Comparison of ENCODE assay signal across 30 cellular contexts in genomic region chr20:59958626-59959025, GRCh38. TPM values are rescaled to one million over a fixed set of nuclear protein-coding genes. Genes with fewer than 3 reads are reported as not detected.
DNase-seq lines count a peak whose midpoint lies in the region; ATAC-seq and TF ChIP-seq lines count a peak whose summit lies in the region.
"Had no signal": no experiment of that assay in that cellular context is flagged by ENCODE, and none has a peak within 500 bp of the region (broad histone marks: within the 10 kb centered on the region; RNA-seq: fewer than 3 reads in every experiment).

No MANE protein-coding gene starts in this region.

- H4K20me1 ChIP-seq in hepatocyte (ENCODE audit: insufficient read depth, poor library complexity, severe bottlenecking) = no peaks in the 10 kb centered on the region

- no peaks in the 10 kb centered on the region for H3K9me3 ChIP-seq in Caco-2
- no peaks in the 10 kb centered on the region for H3K9me3 ChIP-seq in hepatocyte (ENCODE audit: low read depth)
- H3K9me3 ChIP-seq: adrenal gland, esophagus squamous epithelium, ovary, spleen, suprapubic skin had no signal

- no peaks in the 10 kb centered on the region for H3K9me2 ChIP-seq in hepatocyte (replicated peaks; ENCODE audit: insufficient read depth)

- POLR2A ChIA-PET in Caco-2 (lab: Charles Lee) = interaction anchor here (0.7 to 1.0 kb wide), 2 partner anchors 18 to 54 kb away, joined by 3 to 4 read pairs; partner anchors contain the start of genes FAM217B and PPP1R3D
- POLR2A ChIA-PET in naive thymus-derived CD8-positive, alpha-beta T cell (lab: Charles Lee) = no interaction called here

- peaks cover 33% of the 10 kb centered on the region for H3K4me1 ChIP-seq in Caco-2
- H3K4me1 ChIP-seq in hepatocyte (ENCODE audit: insufficient read depth) = peaks cover 5% of the 10 kb centered on the region
- H3K4me1 ChIP-seq: adrenal gland, spleen had no signal

- peak overlapping the region; percentile 62 for H3K4me2 ChIP-seq in hepatocyte

- WGBS in hepatocyte (ENCODE audit: low lambda C conversion rate, missing lambda C conversion rate) = 51% methylated on average over 4 of the region's 4 CpGs

- no peak for ATAC-seq in GM19023 (IDR thresholded peaks at IDR 0.05; ENCODE audit: unreplicated experiment)
- no peak for ATAC-seq in naive thymus-derived CD8-positive, alpha-beta T cell
- ATAC-seq: activated CD4-positive, alpha-beta T cell treated with anti-CD3 and anti-CD28 coated beads for 36 hours; effector memory CD8-positive, alpha-beta T cell; natural killer cell; Panc1; right cardiac atrium; stimulated activated naive B cell treated with anti-CD40 and anti-IgM and Interleukin-4, amounts not matched to agents 10 μg/mL and 1 μg/mL and 100 μg/mL, for 72 hours had no signal

- no peak overlapping the region for H3K4me3 Mint-ChIP-seq in Caco-2 (ENCODE audit: unreplicated experiment)
- no peak overlapping the region for H3K4me3 Mint-ChIP-seq in naive thymus-derived CD8-positive, alpha-beta T cell
- H3K4me3 Mint-ChIP-seq: activated CD4-positive, alpha-beta T cell treated with anti-CD3 and anti-CD28 coated beads for 36 hours; B cell; effector memory CD8-positive, alpha-beta T cell; mesothelial cell of epicardium; natural killer cell; stimulated activated naive B cell treated with anti-CD40 and anti-IgM and Interleukin-4, amounts not matched to agents 10 μg/mL and 1 μg/mL and 100 μg/mL, for 72 hours had no signal

- H3K27me3 ChIP-seq in Caco-2 (replicated peaks; ENCODE audit: control insufficient read depth, insufficient read depth, low read length) (no peaks in the 10 kb centered on the region), hepatocyte (no peaks in the 10 kb centered on the region)
- H3K27me3 ChIP-seq: adrenal gland, brain microvascular endothelial cell, esophagus squamous epithelium, ovary, spleen, suprapubic skin had no signal

- DNase-seq in Caco-2 (peak in 1 of 2 experiments; percentile 45), LNCaP clone FGC (ENCODE audit: low read depth) (no peak), NCI-H510A (lab: John Stamatoyannopoulos, UW) (peak; percentile 70), hepatocyte (ENCODE audit: low spot score) (no peak), SIG-M5 treated with dmso at 0.1 percent for 504 hours (lab: John Stamatoyannopoulos, UW; ENCODE audit: unreplicated experiment) (no peak)
- DNase-seq in activated CD4-positive, CD25-positive, alpha-beta regulatory T cell (lab: John Stamatoyannopoulos, UW) = no peak
- DNase-seq in naive thymus-derived CD8-positive, alpha-beta T cell = no peak
- DNase-seq: activated CD4-positive, alpha-beta T cell treated with anti-CD3 and anti-CD28 coated beads for 36 hours; activated T-cell treated with anti-CD3 and anti-CD28 coated beads, Interleukin-2, amount 50 U/mL, for 1 hour; adrenal gland; brain microvascular endothelial cell; DMS79 treated with DMSO at 0.1 percent for 48 hours; effector memory CD8-positive, alpha-beta T cell; esophagus squamous epithelium; hypothalamus; natural killer cell; NCI-H1092 treated with DMSO at 0.1 percent for 48 hours; NK-92 treated with Interleukin-12 subunit alpha and Interleukin-12 subunit beta, amount 100 ng/mL, for 24 hours; ovary; right cardiac atrium; SIG-M5; spleen; stimulated activated CD4-positive, alpha-beta T cell treated with anti-CD3 and anti-CD28 coated beads, Interleukin-2, amount 100 ng/mL, for 48 hours; stimulated activated naive B cell treated with anti-CD40 and anti-IgM and Interleukin-4, amounts not matched to agents 10 μg/mL and 1 μg/mL and 100 μg/mL, for 72 hours had no signal

- H3K27me3 Mint-ChIP-seq in Caco-2 (ENCODE audit: insufficient read depth, unreplicated experiment) = no peaks in the 10 kb centered on the region
- no peaks in the 10 kb centered on the region for H3K27me3 Mint-ChIP-seq in naive thymus-derived CD8-positive, alpha-beta T cell
- H3K27me3 Mint-ChIP-seq: activated CD4-positive, alpha-beta T cell treated with anti-CD3 and anti-CD28 coated beads for 36 hours; B cell; effector memory CD8-positive, alpha-beta T cell; stimulated activated naive B cell treated with anti-CD40 and anti-IgM and Interleukin-4, amounts not matched to agents 10 μg/mL and 1 μg/mL and 100 μg/mL, for 72 hours had no signal

- H3K79me2 ChIP-seq in hepatocyte = no peaks in the 10 kb centered on the region

- no peak overlapping the region for H3K27ac ChIP-seq in hepatocyte
- H3K27ac ChIP-seq: adrenal gland, brain microvascular endothelial cell, esophagus squamous epithelium, HL-60, ovary, spleen, suprapubic skin had no signal

- H3K4me3 ChIP-seq in Caco-2 (ENCODE audit: low read depth, low read length) = 0 out of 2 replicates have a peak overlapping the region, but pooled peaks have one; percentile 3
- H3K4me3 ChIP-seq in LNCaP clone FGC (ENCODE audit: low read depth, low read length) = peak overlapping the region; percentile 78
- H3K4me3 ChIP-seq in hepatocyte = no peak overlapping the region
- H3K4me3 ChIP-seq: adrenal gland, esophagus squamous epithelium, ovary, spleen, suprapubic skin had no signal

- CTCF ChIA-PET in Caco-2 (lab: Charles Lee) = interaction anchor here (0.5 to 2.2 kb wide), 3 partner anchors 25 to 91 kb away, joined by 3 to 16 read pairs (median 5); partner anchors contain the start of gene SYCP2

- TF ChIP-seq CTCF in Caco-2 (IDR thresholded peaks at IDR 0.05; ENCODE audit: insufficient read depth in 1 of 2, low read depth in 1 of 2, low read length in 1 of 2, severe bottlenecking in 1 of 2, unreplicated experiment in 1 of 2) (no peak), LNCaP clone FGC (IDR thresholded peaks at IDR 0.05; ENCODE audit: control insufficient read depth, extremely low read depth, insufficient read depth) (no peak), hepatocyte (IDR thresholded peaks at IDR 0.05; ENCODE audit: poor library complexity) (no peak)

- no TSS peak for BruUV-seq in Caco-2 (replicated peaks; lab: Mats Ljungman, UMichigan)

- no peak overlapping the region for H3K27ac Mint-ChIP-seq in Caco-2 (ENCODE audit: unreplicated experiment)
- H3K27ac Mint-ChIP-seq in naive thymus-derived CD8-positive, alpha-beta T cell = no peak overlapping the region
- H3K27ac Mint-ChIP-seq: activated CD4-positive, alpha-beta T cell treated with anti-CD3 and anti-CD28 coated beads for 36 hours; B cell; effector memory CD8-positive, alpha-beta T cell; mesothelial cell of epicardium; natural killer cell; stimulated activated naive B cell treated with anti-CD40 and anti-IgM and Interleukin-4, amounts not matched to agents 10 μg/mL and 1 μg/mL and 100 μg/mL, for 72 hours had no signal

- H3K36me3 ChIP-seq in Caco-2 (ENCODE audit: control insufficient read depth, insufficient read depth, low read length) = no peaks in the 10 kb centered on the region
- H3K36me3 ChIP-seq in hepatocyte (replicated peaks; ENCODE audit: insufficient read depth, low read depth) = no peaks in the 10 kb centered on the region
- H3K36me3 ChIP-seq: adrenal gland, brain microvascular endothelial cell, ovary, suprapubic skin had no signal

- H3K9me3 Mint-ChIP-seq in Caco-2 (ENCODE audit: unreplicated experiment) = no peaks in the 10 kb centered on the region
- no peaks in the 10 kb centered on the region for H3K9me3 Mint-ChIP-seq in naive thymus-derived CD8-positive, alpha-beta T cell
- H3K9me3 Mint-ChIP-seq: effector memory CD8-positive, alpha-beta T cell; mesothelial cell of epicardium; natural killer cell; stimulated activated naive B cell treated with anti-CD40 and anti-IgM and Interleukin-4, amounts not matched to agents 10 μg/mL and 1 μg/mL and 100 μg/mL, for 72 hours had no signal

- no peak overlapping the region for H2AFZ ChIP-seq in hepatocyte

- intact Hi-C loops in Caco-2 (cut with micrococcal nuclease; ENCODE audit: unreplicated experiment) = no loop called here

- no peaks in the 10 kb centered on the region for H3K36me3 Mint-ChIP-seq in Caco-2 (ENCODE audit: insufficient read depth, unreplicated experiment)
- H3K36me3 Mint-ChIP-seq in naive thymus-derived CD8-positive, alpha-beta T cell = peaks cover 0 to 20% (median 16%) of the 10 kb centered on the region in 3 donors
- H3K36me3 Mint-ChIP-seq: mesothelial cell of epicardium, natural killer cell had no signal

- H3K4me1 Mint-ChIP-seq in Caco-2 (ENCODE audit: low read depth, unreplicated experiment) = peaks cover 35% of the 10 kb centered on the region
- H3K4me1 Mint-ChIP-seq in naive thymus-derived CD8-positive, alpha-beta T cell = peaks cover 0 to 2% (median 0%) of the 10 kb centered on the region in 4 donors
- H3K4me1 Mint-ChIP-seq: activated CD4-positive, alpha-beta T cell treated with anti-CD3 and anti-CD28 coated beads for 36 hours; B cell; natural killer cell; stimulated activated naive B cell treated with anti-CD40 and anti-IgM and Interleukin-4, amounts not matched to agents 10 μg/mL and 1 μg/mL and 100 μg/mL, for 72 hours had no signal

RNA-seq across cellular contexts. Expression of gene CDH26, which starts 0.4 kb away (rescaled TPM):
- total RNA-seq in Caco-2 (2022) = 1.2 and 1.5 TPM in 2 replicates
- total RNA-seq in hepatocyte = 0.88 and 2.2 TPM in 2 replicates
- 0.96 and 2.3 TPM in 2 replicates for polyA plus RNA-seq in hepatocyte
- total RNA-seq in naive thymus-derived CD8-positive, alpha-beta T cell = 1 to 10 TPM; 4.3 to 4.5 TPM
- polyA plus RNA-seq in naive thymus-derived CD8-positive, alpha-beta T cell = under 1 TPM in 1 of 3 donors, not detected in 2; 0.07 TPM

RNA-seq across cellular contexts. Expression of gene FAM217B, which starts 18.4 kb away (rescaled TPM):
- total RNA-seq in Caco-2 (2022) (60.3 and 65.3 TPM in 2 replicates), hepatocyte (10.9 and 14.7 TPM in 2 replicates)
- polyA plus RNA-seq in hepatocyte = 15.2 and 15.3 TPM in 2 replicates
- 10 to 100 TPM; 32.6 to 47.3 TPM for total RNA-seq in naive thymus-derived CD8-positive, alpha-beta T cell
- 10 to 100 TPM; 24.2 to 27.4 (median 26.0) TPM for polyA plus RNA-seq in naive thymus-derived CD8-positive, alpha-beta T cell

RNA-seq across cellular contexts. Expression of gene PPP1R3D, which starts 18.5 kb away (rescaled TPM):
- total RNA-seq in Caco-2 (2022) (10.4 TPM in 2 replicates), hepatocyte (6.1 and 7.0 TPM in 2 replicates)
- 3.2 and 3.4 TPM in 2 replicates for polyA plus RNA-seq in hepatocyte
- 1 to 10 TPM; 7.7 to 8.1 TPM for total RNA-seq in naive thymus-derived CD8-positive, alpha-beta T cell
- polyA plus RNA-seq in naive thymus-derived CD8-positive, alpha-beta T cell = 1 to 10 TPM; 1.3 to 2.7 (median 2.2) TPM

RNA-seq across cellular contexts. Expression of gene SYCP2, which starts 25.2 kb away (rescaled TPM):
- 64.6 and 68.7 TPM in 2 replicates for total RNA-seq in Caco-2 (2022)
- total RNA-seq in hepatocyte = 1.5 and 1.7 TPM in 2 replicates
- 1.1 and 1.2 TPM in 2 replicates for polyA plus RNA-seq in hepatocyte
- 1 to 10 TPM; 6.1 to 8.3 TPM for total RNA-seq in naive thymus-derived CD8-positive, alpha-beta T cell
- polyA plus RNA-seq in naive thymus-derived CD8-positive, alpha-beta T cell = 1 to 10 TPM; 1.2 to 1.9 (median 1.6) TPM
